ENCODE assay signal across 8 cellular contexts in genomic region chr6:136922680-136922996, GRCh38. TPM values are rescaled to one million over a fixed set of nuclear protein-coding genes. Genes with fewer than 3 reads are reported as not detected.
DNase-seq lines count a peak whose midpoint lies in the region; FAIRE-seq and TF ChIP-seq lines count a peak whose summit lies in the region.

No MANE protein-coding gene starts in this region.

- no peak overlapping the region for H3K27ac Mint-ChIP-seq in osteocyte (ENCODE audit: unreplicated experiment)

- TF ChIP-seq CTCF in GM06990 (IDR thresholded peaks at IDR 0.05; ENCODE audit: insufficient read depth, low read length, poor library complexity, severe bottlenecking) (no peak), Peyer's patch (IDR thresholded peaks at IDR 0.05) (no peak), endothelial cell of umbilical vein (IDR thresholded peaks at IDR 0.05; ENCODE audit: extremely low read depth in 1 of 2, insufficient read depth in 1 of 2, low read depth in 1 of 2, low read length in 2 of 2) (no peak), osteocyte (IDR thresholded peaks at IDR 0.05) (no peak)

- H3K79me2 ChIP-seq in endothelial cell of umbilical vein (ENCODE audit: control insufficient read depth, insufficient read depth, low read length), result no peaks in the 10 kb centered on the region

- no peaks in the 10 kb centered on the region for H3K9me3 Mint-ChIP-seq in osteocyte (ENCODE audit: unreplicated experiment)

- no peak overlapping the region for H3K27ac ChIP-seq in Peyer's patch
- H3K27ac ChIP-seq in endothelial cell of umbilical vein (ENCODE audit: insufficient read depth, low read depth, low read length), result no peak overlapping the region

- TF ChIP-seq POLR2A in Peyer's patch (IDR thresholded peaks at IDR 0.05) (no peak), endothelial cell of umbilical vein (IDR thresholded peaks at IDR 0.05; ENCODE audit: low read depth, low read length) (no peak)

- H3K4me3 ChIP-seq in GM06990 (replicated peaks; ENCODE audit: low read depth, low read length), result peak overlapping the region; percentile 37
- peak overlapping the region; percentile 29 to 60 (median 52) for H3K4me3 ChIP-seq in Peyer's patch
- H3K4me3 ChIP-seq in endothelial cell of umbilical vein (replicated peaks in 1 of 3; ENCODE audit: insufficient read depth in 1 of 3, low read depth in 1 of 3, low read length in 3 of 3), result peak overlapping the region in 2 of 3 experiments; percentile 33 to 50

- H3K27me3 Mint-ChIP-seq in osteocyte (ENCODE audit: unreplicated experiment), result peaks cover 30% of the 10 kb centered on the region

- H3K27me3 ChIP-seq in GM06990 (replicated peaks; ENCODE audit: control insufficient read depth, insufficient read depth, low read length), result peaks cover 2% of the 10 kb centered on the region
- peaks cover 0 to 27% of the 10 kb centered on the region in 2 donors for H3K27me3 ChIP-seq in Peyer's patch
- H3K27me3 ChIP-seq in endothelial cell of umbilical vein (ENCODE audit: control insufficient read depth in 2 of 2, insufficient read depth in 2 of 2, low read length in 2 of 2), result peaks cover 32 to 53% of the 10 kb centered on the region in 2 experiments

- CTCF ChIA-PET in endothelial cell of umbilical vein (lab: Charles Lee), result interaction anchor here (1.0 to 2.2 kb wide), 4 partner anchors 9 to 278 kb away, joined by 3 to 7 read pairs (median 4); partner anchors contain the start of gene MAP3K5

- no peak for DNase-seq in GM06990 (ENCODE audit: extremely low read depth, insufficient read length)
- DNase-seq in Peyer's patch, result no peak
- DNase-seq in endothelial cell of umbilical vein (ENCODE audit: low read depth, low spot score), result no peak
- no peak for DNase-seq in osteocyte (ENCODE audit: extremely low spot score, unreplicated experiment)
- DNase-seq in NCI-H128 (lab: John Stamatoyannopoulos, UW; ENCODE audit: unreplicated experiment), result no peak
- no peak for DNase-seq in RCC 7860 (ENCODE audit: low spot score)
- DNase-seq in superior temporal gyrus (ENCODE audit: extremely low spot score), result no peak
- no peak for DNase-seq in NCI-H2107 treated with DMSO at 0.1 percent for 48 hours (lab: John Stamatoyannopoulos, UW; ENCODE audit: unreplicated experiment)

- POLR2A ChIA-PET in endothelial cell of umbilical vein (lab: Charles Lee), result no interaction called here

- peak overlapping the region; percentile 84 for H3K4me2 ChIP-seq in endothelial cell of umbilical vein (ENCODE audit: insufficient read depth, low read length)

- dilution Hi-C loops in endothelial cell of umbilical vein (cut with MboI; ENCODE audit: extremely low pct_ligation_motif_present, low sequenced_read_pairs), result no loop called here

- H3K4me1 ChIP-seq in Peyer's patch, result peaks cover 7 to 36% (median 24%) of the 10 kb centered on the region in 4 donors
- peaks cover 23% of the 10 kb centered on the region for H3K4me1 ChIP-seq in endothelial cell of umbilical vein (ENCODE audit: control insufficient read depth, extremely low read depth, insufficient read depth, low read length)

- FAIRE-seq in endothelial cell of umbilical vein (lab: Jason Lieb, UNC), result no peak
- FAIRE-seq in RCC 7860 (lab: Jason Lieb, UNC), result no peak

- H3K9ac ChIP-seq in endothelial cell of umbilical vein (replicated peaks; ENCODE audit: extremely low read depth, insufficient read depth, low read length), result no peak overlapping the region

- peak overlapping the region; percentile 84 for H2AFZ ChIP-seq in endothelial cell of umbilical vein (ENCODE audit: low read depth, low read length)

- no peaks in the 10 kb centered on the region for H3K9me3 ChIP-seq in Peyer's patch
- no peaks in the 10 kb centered on the region for H3K9me3 ChIP-seq in endothelial cell of umbilical vein (replicated peaks; ENCODE audit: control insufficient read depth, insufficient read depth, low read length)

- no TSS peak for BruUV-seq in endothelial cell of umbilical vein (replicated peaks; lab: Mats Ljungman, UMichigan)

- no peaks in the 10 kb centered on the region for H4K20me1 ChIP-seq in endothelial cell of umbilical vein (replicated peaks; ENCODE audit: control insufficient read depth, extremely low read depth, insufficient read depth, low read length)

- intact Hi-C loops in endothelial cell of umbilical vein (cut with micrococcal nuclease), result loop anchor here (1.0 to 10.0 kb wide), 5 partner anchors 76 to 368 kb away; partner anchors contain the start of genes MAP3K5, MAP7 and PEX7

- no peaks in the 10 kb centered on the region for H3K36me3 ChIP-seq in GM06990 (ENCODE audit: control insufficient read depth, insufficient read depth, low read length)
- H3K36me3 ChIP-seq in Peyer's patch, result no peaks in the 10 kb centered on the region
- H3K36me3 ChIP-seq in endothelial cell of umbilical vein (ENCODE audit: control insufficient read depth in 2 of 2, extremely low read depth in 1 of 2, insufficient read depth in 2 of 2, low read length in 2 of 2), result no peaks in the 10 kb centered on the region

- H3K9me1 ChIP-seq in endothelial cell of umbilical vein (replicated peaks; ENCODE audit: control insufficient read depth, extremely low read depth, insufficient read depth, low read length), result no peaks in the 10 kb centered on the region

- H3K4me3 Mint-ChIP-seq in osteocyte (ENCODE audit: unreplicated experiment), result peak overlapping the region; percentile 69

- no peaks in the 10 kb centered on the region for H3K36me3 Mint-ChIP-seq in osteocyte (ENCODE audit: unreplicated experiment)

- H3K4me1 Mint-ChIP-seq in osteocyte (ENCODE audit: unreplicated experiment), result peaks cover 13% of the 10 kb centered on the region

TF ChIP-seq in endothelial cell of umbilical vein, 7 proteins besides CTCF, POLR2A, EP300 and RAD21:
- TF ChIP-seq FOS (IDR thresholded peaks at IDR 0.05; ENCODE audit: borderline replicate concordance, insufficient read depth, low read length) (no peak), MAX (IDR thresholded peaks at IDR 0.05; ENCODE audit: insufficient read depth, insufficient read length) (no peak), EZH2 (IDR thresholded peaks at IDR 0.05; ENCODE audit: borderline replicate concordance, low read depth, low read length, severe bottlenecking) (no peak), GATA2 (IDR thresholded peaks at IDR 0.05; ENCODE audit: insufficient read depth, insufficient read length, low read depth, low read length) (no peak), POLR2AphosphoS5 (IDR thresholded peaks at IDR 0.05; ENCODE audit: insufficient read depth, low read depth, low read length) (no peak), MYC (IDR thresholded peaks at IDR 0.05; ENCODE audit: low read depth, low read length) (no peak), JUN (IDR thresholded peaks at IDR 0.05; ENCODE audit: borderline replicate concordance, insufficient read depth, insufficient read length, low read depth) (no peak)

RNA-seq across cellular contexts. Expression of gene SLC35D3, which starts 0.5 kb away (rescaled TPM):
- total RNA-seq in Peyer's patch (under 1 TPM in 1 of 4 donors, not detected in 3; 0.47 TPM), endothelial cell of umbilical vein (not detected in 2 replicates), osteocyte (not detected in 2 replicates)
- polyA plus RNA-seq in endothelial cell of umbilical vein, result not detected in 2 replicates
- polyA plus RNA-seq in endothelial cell of umbilical vein (2011; cell fraction: cytosol; rRNA removed), result not detected in 2 replicates
- polyA plus RNA-seq in endothelial cell of umbilical vein (2011; cell fraction: nucleus; rRNA removed), result not detected in 2 replicates
- not detected in 2 replicates for polyA plus RNA-seq in endothelial cell of umbilical vein (2012)
- not detected in 2 replicates for polyA minus RNA-seq in endothelial cell of umbilical vein
- polyA minus RNA-seq in endothelial cell of umbilical vein (2011; cell fraction: cytosol; rRNA and poly(A)+ RNA removed), result not detected
- not detected in 2 replicates for polyA minus RNA-seq in endothelial cell of umbilical vein (2011; cell fraction: nucleus; rRNA and poly(A)+ RNA removed)
